In the genomic region with DNA sequence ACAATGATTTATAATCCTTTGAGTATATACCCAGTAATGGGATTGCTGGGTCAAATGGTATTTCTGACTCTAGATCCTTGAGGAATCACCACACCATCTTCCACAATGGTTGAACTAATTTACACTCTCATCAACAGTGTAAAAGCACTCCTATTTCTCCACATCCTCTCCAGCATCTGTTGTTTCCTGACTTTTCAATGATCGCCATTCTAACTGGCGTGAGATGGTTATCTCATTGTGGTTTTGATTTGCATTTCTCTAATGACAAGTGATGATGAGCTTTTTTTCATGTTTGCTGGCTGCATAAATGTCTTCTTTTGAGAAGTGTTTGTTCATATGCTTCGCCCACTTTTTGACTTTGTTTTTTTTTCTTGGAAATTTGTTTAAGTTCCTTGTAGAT, we compare ENCODE assay signal across 8 cellular contexts.
DNase-seq lines count a peak whose midpoint lies in the region; ATAC-seq, FAIRE-seq and TF ChIP-seq lines count a peak whose summit lies in the region.
"Not testable (repeated sequence)": the region's sequence is repeated elsewhere in the genome, so short reads cannot be mapped to it uniquely, and the experiment has no call there.

No MANE protein-coding gene starts in this region.

- not testable (repeated sequence) for TF ChIP-seq RAD21 in K562 (CRISPR knock-in tag; conservative IDR thresholded peaks at IDR 0.05 in 1 of 2, IDR thresholded peaks at IDR 0.05 in 1 of 2)

- not testable (repeated sequence) for ATAC-seq in CD8-positive, alpha-beta T cell; activated naive CD8-positive, alpha-beta T cell treated with anti-CD3 and anti-CD28 coated beads, Interleukin-2, amount 50 U/mL, for 24 hours; K562; natural killer cell treated with Interleukin-12 subunit alpha and Interleukin-12 subunit beta and Interleukin-15 and Interleukin-18, amount 100 ng/mL, for 72 hours

- not testable (repeated sequence) for H3K27me3 ChIP-seq in CD8-positive, alpha-beta T cell (ENCODE audit: insufficient read depth, low read length); K562 (ENCODE audit: control insufficient read depth in 2 of 2, insufficient read depth in 2 of 2, low read length in 2 of 2)

- TF ChIP-seq CTCF in CD8-positive, alpha-beta T cell (IDR thresholded peaks at IDR 0.05); K562 (IDR thresholded peaks at IDR 0.05 in 2 of 3, conservative IDR thresholded peaks at IDR 0.05 in 1 of 3; ENCODE audit: insufficient read depth in 2 of 3, low read depth in 1 of 3, low read length in 3 of 3): not testable (repeated sequence)

- DNase-seq in CD8-positive, alpha-beta T cell; activated T-cell treated with anti-CD3 and anti-CD28 coated beads, Interleukin-2, amount 50 U/mL, for 24 hours; activated naive CD8-positive, alpha-beta T cell treated with anti-CD3 and anti-CD28 coated beads, Interleukin-2, amount 50 U/mL, for 24 hours; K562 (ENCODE audit: extremely low read depth in 1 of 4, low spot score in 3 of 4); immature natural killer cell; natural killer cell treated with Interleukin-12 subunit alpha and Interleukin-12 subunit beta and Interleukin-15 and Interleukin-18, amount 100 ng/mL, for 72 hours (ENCODE audit: low spot score): not testable (repeated sequence)

- not testable (repeated sequence) for H3K4me1 ChIP-seq in CD8-positive, alpha-beta T cell (ENCODE audit: insufficient read depth, low read length); K562 (replicated peaks in 1 of 2; ENCODE audit: control insufficient read depth in 2 of 2, insufficient read depth in 2 of 2, low read length in 2 of 2)

- not testable (repeated sequence) for H4K20me1 ChIP-seq in K562 (replicated peaks; ENCODE audit: control insufficient read depth, insufficient read depth, low read length)

- intact Hi-C loops in CD8-positive, alpha-beta T cell (cut with DNase I, micrococcal nuclease); K562 (cut with micrococcal nuclease): not testable (repeated sequence)

- not testable (repeated sequence) for H3K79me2 ChIP-seq in K562 (ENCODE audit: control insufficient read depth, insufficient read depth, low read length)

- H3K4me1 Mint-ChIP-seq in CD8-positive, alpha-beta T cell (ENCODE audit: low read depth), result peaks cover 43% of the 10 kb centered on the region
- H3K4me1 Mint-ChIP-seq in activated T-cell treated with anti-CD3 and anti-CD28 coated beads, Interleukin-2, amount 50 U/mL, for 24 hours (ENCODE audit: low read depth), result peaks cover 49% of the 10 kb centered on the region
- peaks cover 47% of the 10 kb centered on the region for H3K4me1 Mint-ChIP-seq in activated naive CD4-positive, alpha-beta T cell treated with anti-CD3 and anti-CD28 coated beads, Interleukin-2, amount 50 U/mL, for 24 hours
- peaks cover 45% of the 10 kb centered on the region for H3K4me1 Mint-ChIP-seq in activated naive CD8-positive, alpha-beta T cell treated with anti-CD3 and anti-CD28 coated beads, Interleukin-2, amount 50 U/mL, for 24 hours
- peaks cover 40 to 75% of the 10 kb centered on the region in 2 donors for H3K4me1 Mint-ChIP-seq in immature natural killer cell
- peaks cover 31 to 38% of the 10 kb centered on the region in 2 donors for H3K4me1 Mint-ChIP-seq in natural killer cell treated with Interleukin-12 subunit alpha and Interleukin-12 subunit beta and Interleukin-15 and Interleukin-18, amount 100 ng/mL, for 72 hours (ENCODE audit: low read depth in 2 of 2)
- peaks cover 41% of the 10 kb centered on the region for H3K4me1 Mint-ChIP-seq in stimulated activated naive CD8-positive, alpha-beta T cell treated with anti-CD3 and anti-CD28 coated beads, Interleukin-15, Interleukin-2, amounts not matched to agents 100 ng/mL and 50 ng/mL, for 24 hours (ENCODE audit: low read depth)

- H2AFZ ChIP-seq in K562 (ENCODE audit: low read depth, low read length), result not testable (repeated sequence)

- H3K9me3 Mint-ChIP-seq in CD8-positive, alpha-beta T cell; activated naive CD4-positive, alpha-beta T cell treated with anti-CD3 and anti-CD28 coated beads, Interleukin-2, amount 50 U/mL, for 24 hours; natural killer cell treated with Interleukin-12 subunit alpha and Interleukin-12 subunit beta and Interleukin-15 and Interleukin-18, amount 100 ng/mL, for 72 hours: not testable (repeated sequence)
- peaks cover 11% of the 10 kb centered on the region for H3K9me3 Mint-ChIP-seq in activated T-cell treated with anti-CD3 and anti-CD28 coated beads, Interleukin-2, amount 50 U/mL, for 24 hours
- peaks cover 17% of the 10 kb centered on the region for H3K9me3 Mint-ChIP-seq in activated naive CD8-positive, alpha-beta T cell treated with anti-CD3 and anti-CD28 coated beads, Interleukin-2, amount 50 U/mL, for 24 hours
- peaks cover 0 to 15% (median 9%) of the 10 kb centered on the region in 6 donors for H3K9me3 Mint-ChIP-seq in immature natural killer cell
- H3K9me3 Mint-ChIP-seq in stimulated activated naive CD8-positive, alpha-beta T cell treated with anti-CD3 and anti-CD28 coated beads, Interleukin-15, Interleukin-2, amounts not matched to agents 100 ng/mL and 50 ng/mL, for 24 hours, result peaks cover 12% of the 10 kb centered on the region

- in situ Hi-C loops in K562 (cut with MboI), result not testable (repeated sequence)

- CTCF ChIA-PET in CD8-positive, alpha-beta T cell (lab: Charles Lee); K562 (lab: Yijun Ruan, JAX; ENCODE audit: low intra/inter-chr PET ratio): not testable (repeated sequence)

- not testable (repeated sequence) for H3K36me3 ChIP-seq in CD8-positive, alpha-beta T cell (ENCODE audit: insufficient read depth, low read length); K562 (ENCODE audit: control insufficient read depth, insufficient read depth, low read length)

- POLR2A ChIA-PET in CD8-positive, alpha-beta T cell (lab: Charles Lee), result interaction anchor here (0.6 to 1.3 kb wide), 3 partner anchors 14 to 104 kb away, joined by 3 to 4 read pairs (median 3); no protein-coding TSS in a partner anchor
- POLR2A ChIA-PET in K562 (lab: Yijun Ruan, JAX), result not testable (repeated sequence)

- H3K4me2 ChIP-seq in K562 (ENCODE audit: insufficient read depth, low read length), result not testable (repeated sequence)

- H3K27ac Mint-ChIP-seq in CD8-positive, alpha-beta T cell, result peak overlapping the region; percentile 62
- H3K27ac Mint-ChIP-seq in activated T-cell treated with anti-CD3 and anti-CD28 coated beads, Interleukin-2, amount 50 U/mL, for 24 hours, result peak overlapping the region; percentile 22
- H3K27ac Mint-ChIP-seq in activated naive CD4-positive, alpha-beta T cell treated with anti-CD3 and anti-CD28 coated beads, Interleukin-2, amount 50 U/mL, for 24 hours, result peak overlapping the region; percentile 68
- H3K27ac Mint-ChIP-seq in activated naive CD8-positive, alpha-beta T cell treated with anti-CD3 and anti-CD28 coated beads, Interleukin-2, amount 50 U/mL, for 24 hours, result peak overlapping the region; percentile 25
- peak overlapping the region; percentile 1 to 92 (median 52) for H3K27ac Mint-ChIP-seq in immature natural killer cell
- peak overlapping the region; percentile 35 to 40 for H3K27ac Mint-ChIP-seq in natural killer cell treated with Interleukin-12 subunit alpha and Interleukin-12 subunit beta and Interleukin-15 and Interleukin-18, amount 100 ng/mL, for 72 hours
- peak overlapping the region; percentile 19 for H3K27ac Mint-ChIP-seq in stimulated activated naive CD8-positive, alpha-beta T cell treated with anti-CD3 and anti-CD28 coated beads, Interleukin-15, Interleukin-2, amounts not matched to agents 100 ng/mL and 50 ng/mL, for 24 hours

- not testable (repeated sequence) for TF ChIP-seq POLR2A in K562 (conservative IDR thresholded peaks at IDR 0.05)

- H3K36me3 Mint-ChIP-seq in CD8-positive, alpha-beta T cell, result peaks cover 52% of the 10 kb centered on the region
- H3K36me3 Mint-ChIP-seq in activated T-cell treated with anti-CD3 and anti-CD28 coated beads, Interleukin-2, amount 50 U/mL, for 24 hours (ENCODE audit: low read depth), result peaks cover 82% of the 10 kb centered on the region
- H3K36me3 Mint-ChIP-seq in activated naive CD4-positive, alpha-beta T cell treated with anti-CD3 and anti-CD28 coated beads, Interleukin-2, amount 50 U/mL, for 24 hours, result peaks cover 36% of the 10 kb centered on the region
- H3K36me3 Mint-ChIP-seq in activated naive CD8-positive, alpha-beta T cell treated with anti-CD3 and anti-CD28 coated beads, Interleukin-2, amount 50 U/mL, for 24 hours (ENCODE audit: low read depth), result peaks cover 68% of the 10 kb centered on the region
- peaks cover 24 to 35% (median 25%) of the 10 kb centered on the region in 3 donors for H3K36me3 Mint-ChIP-seq in immature natural killer cell
- H3K36me3 Mint-ChIP-seq in natural killer cell treated with Interleukin-12 subunit alpha and Interleukin-12 subunit beta and Interleukin-15 and Interleukin-18, amount 100 ng/mL, for 72 hours, result peaks cover 27% of the 10 kb centered on the region
- peaks cover 74% of the 10 kb centered on the region for H3K36me3 Mint-ChIP-seq in stimulated activated naive CD8-positive, alpha-beta T cell treated with anti-CD3 and anti-CD28 coated beads, Interleukin-15, Interleukin-2, amounts not matched to agents 100 ng/mL and 50 ng/mL, for 24 hours (ENCODE audit: low read depth)

- not testable (repeated sequence) for H3K27me3 Mint-ChIP-seq in CD8-positive, alpha-beta T cell (ENCODE audit: low read depth); activated T-cell treated with anti-CD3 and anti-CD28 coated beads, Interleukin-2, amount 50 U/mL, for 24 hours; activated naive CD4-positive, alpha-beta T cell treated with anti-CD3 and anti-CD28 coated beads, Interleukin-2, amount 50 U/mL, for 24 hours; activated naive CD8-positive, alpha-beta T cell treated with anti-CD3 and anti-CD28 coated beads, Interleukin-2, amount 50 U/mL, for 24 hours; natural killer cell treated with Interleukin-12 subunit alpha and Interleukin-12 subunit beta and Interleukin-15 and Interleukin-18, amount 100 ng/mL, for 72 hours; stimulated activated naive CD8-positive, alpha-beta T cell treated with anti-CD3 and anti-CD28 coated beads, Interleukin-15, Interleukin-2, amounts not matched to agents 100 ng/mL and 50 ng/mL, for 24 hours
- peaks cover 0 to 16% (median 6%) of the 10 kb centered on the region in 3 donors for H3K27me3 Mint-ChIP-seq in immature natural killer cell (ENCODE audit: low read depth in 3 of 3)

- not testable (repeated sequence) for BruUV-seq in K562 (replicated peaks; lab: Mats Ljungman, UMichigan)

- not testable (repeated sequence) for FAIRE-seq in K562 (lab: Jason Lieb, UNC)

- not testable (repeated sequence) for H3K27ac ChIP-seq in CD8-positive, alpha-beta T cell (ENCODE audit: low read depth, low read length); K562 (ENCODE audit: extremely low read depth, low read depth, low read length)

- TF ChIP-seq EP300 in K562 (IDR thresholded peaks at IDR 0.05; ENCODE audit: low read length), result not testable (repeated sequence)

- H3K9me1 ChIP-seq in K562 (ENCODE audit: control insufficient read depth, insufficient read depth, low read length), result not testable (repeated sequence)

- H3K4me3 ChIP-seq in CD8-positive, alpha-beta T cell (ENCODE audit: low read depth, low read length); K562: not testable (repeated sequence)

- WGBS in K562 (ENCODE audit: insufficient coverage, low coverage, missing lambda C conversion rate), result 78% methylated on average over 3 of the region's 3 CpGs

- not testable (repeated sequence) for H3K9ac ChIP-seq in K562 (ENCODE audit: insufficient read depth in 1 of 2, low read depth in 2 of 2, low read length in 2 of 2)

- H3K9me3 ChIP-seq in CD8-positive, alpha-beta T cell (ENCODE audit: low read length); K562 (replicated peaks; ENCODE audit: control insufficient read depth, insufficient read depth, low read depth, low read length): not testable (repeated sequence)

- H3K4me3 Mint-ChIP-seq in CD8-positive, alpha-beta T cell; activated T-cell treated with anti-CD3 and anti-CD28 coated beads, Interleukin-2, amount 50 U/mL, for 24 hours; activated naive CD4-positive, alpha-beta T cell treated with anti-CD3 and anti-CD28 coated beads, Interleukin-2, amount 50 U/mL, for 24 hours; activated naive CD8-positive, alpha-beta T cell treated with anti-CD3 and anti-CD28 coated beads, Interleukin-2, amount 50 U/mL, for 24 hours; immature natural killer cell: not testable (repeated sequence)
- H3K4me3 Mint-ChIP-seq in natural killer cell treated with Interleukin-12 subunit alpha and Interleukin-12 subunit beta and Interleukin-15 and Interleukin-18, amount 100 ng/mL, for 72 hours, result peak overlapping the region; percentile 18
- H3K4me3 Mint-ChIP-seq in stimulated activated naive CD8-positive, alpha-beta T cell treated with anti-CD3 and anti-CD28 coated beads, Interleukin-15, Interleukin-2, amounts not matched to agents 100 ng/mL and 50 ng/mL, for 24 hours, result peak overlapping the region; percentile 32
